In genomic region chr12:30694971-30695326, GRCh38 we compare ENCODE assay signal across 8 cellular contexts. TPM values are rescaled to one million over a fixed set of nuclear protein-coding genes. Genes with fewer than 3 reads are reported as not detected.
DNase-seq lines count a peak whose midpoint lies in the region; ATAC-seq, FAIRE-seq and TF ChIP-seq lines count a peak whose summit lies in the region.

No MANE protein-coding gene starts in this region.

- H3K27me3 ChIP-seq in K562 (ENCODE audit: control insufficient read depth in 2 of 2, insufficient read depth in 2 of 2, low read length in 2 of 2): no peaks in the 10 kb centered on the region
- no peaks in the 10 kb centered on the region; the same call in 1 of the 2 replicates for H3K27me3 ChIP-seq in iPS-20b (ENCODE audit: insufficient read depth, low read length)
- no peaks in the 10 kb centered on the region for H3K27me3 ChIP-seq in gastrocnemius medialis

- BruUV-seq in K562 (replicated peaks; lab: Mats Ljungman, UMichigan): no TSS peak

- H4K20me1 ChIP-seq in K562 (replicated peaks; ENCODE audit: control insufficient read depth, insufficient read depth, low read length): 0 out of 2 replicates have a peak, but pooled peaks cover 3% of the 10 kb centered on the region

- H3K9me3 ChIP-seq in K562 (replicated peaks; ENCODE audit: control insufficient read depth, insufficient read depth, low read depth, low read length) (no peaks in the 10 kb centered on the region), iPS-20b (ENCODE audit: insufficient read depth, low read depth, low read length) (no peaks in the 10 kb centered on the region), gastrocnemius medialis (no peaks in the 10 kb centered on the region)

- H3K27me3 Mint-ChIP-seq in activated T-cell treated with anti-CD3 and anti-CD28 coated beads, Interleukin-2, amount 50 U/mL, for 4 hours (ENCODE audit: low read depth): no peaks in the 10 kb centered on the region

- H3K9ac ChIP-seq in K562 (ENCODE audit: insufficient read depth in 1 of 2, low read depth in 2 of 2, low read length in 2 of 2) (peak overlapping the region; percentile 84 to 100), iPS-20b (ENCODE audit: low read depth, low read length) (peak overlapping the region; percentile 85; the same call in 1 of the 2 replicates)

- no peaks in the 10 kb centered on the region for H3K9me1 ChIP-seq in K562 (ENCODE audit: control insufficient read depth, insufficient read depth, low read length)

- TF ChIP-seq POLR2A in K562 (conservative IDR thresholded peaks at IDR 0.05) (no peak), gastrocnemius medialis (IDR thresholded peaks at IDR 0.05) (no peak)

- H3K4me1 Mint-ChIP-seq in activated T-cell treated with anti-CD3 and anti-CD28 coated beads, Interleukin-2, amount 50 U/mL, for 4 hours (ENCODE audit: low read depth): peaks cover 42% of the 10 kb centered on the region

- FAIRE-seq in K562 (lab: Jason Lieb, UNC): no peak

- peak overlapping the region; percentile 100 for H2AFZ ChIP-seq in K562 (ENCODE audit: low read depth, low read length)

- peak overlapping the region; percentile 97 for H3K4me2 ChIP-seq in K562 (ENCODE audit: insufficient read depth, low read length)

- H3K4me1 ChIP-seq in K562 (replicated peaks in 1 of 2; ENCODE audit: control insufficient read depth in 2 of 2, insufficient read depth in 2 of 2, low read length in 2 of 2) (peaks cover 11 to 13% of the 10 kb centered on the region in 2 experiments; a peak in 4 of 5 replicates), iPS-20b (ENCODE audit: insufficient read depth, low read length) (peaks cover 8% of the 10 kb centered on the region; the same call in 1 of the 2 replicates), gastrocnemius medialis (peaks cover 31 to 48% of the 10 kb centered on the region in 2 donors)

- H3K36me3 ChIP-seq in K562 (ENCODE audit: control insufficient read depth, insufficient read depth, low read length) (0 out of 3 replicates have a peak, but pooled peaks cover 2% of the 10 kb centered on the region), iPS-20b (ENCODE audit: insufficient read depth, low read depth, low read length) (peaks cover 2% of the 10 kb centered on the region; the same call in 1 of the 2 replicates), gastrocnemius medialis (no peaks in the 10 kb centered on the region)

- H3K9me3 Mint-ChIP-seq in activated T-cell treated with anti-CD3 and anti-CD28 coated beads, Interleukin-2, amount 50 U/mL, for 4 hours: no peaks in the 10 kb centered on the region

- TF ChIP-seq RAD21 in K562 (CRISPR knock-in tag; conservative IDR thresholded peaks at IDR 0.05 in 1 of 2, IDR thresholded peaks at IDR 0.05 in 1 of 2): no peak

- H3K79me2 ChIP-seq in K562 (ENCODE audit: control insufficient read depth, insufficient read depth, low read length): peaks cover 54% of the 10 kb centered on the region

- no peak for DNase-seq in activated T-cell treated with anti-CD3 and anti-CD28 coated beads, Interleukin-2, amount 50 U/mL, for 4 hours
- DNase-seq in activated T-cell treated with anti-CD3 and anti-CD28 coated beads for 4 hours (no peak), NCI-H526 (lab: John Stamatoyannopoulos, UW) (peak; percentile 25 to 57), K562 (ENCODE audit: extremely low read depth in 1 of 4, low spot score in 3 of 4) (peak; percentile 11 to 43 (median 18)), gastrocnemius medialis (peak; percentile 12 to 26)

- CTCF ChIA-PET in K562 (lab: Yijun Ruan, JAX; ENCODE audit: low intra/inter-chr PET ratio): no interaction called here

- ATAC-seq in activated T-cell treated with anti-CD3 and anti-CD28 coated beads, Interleukin-2, amount 50 U/mL, for 4 hours: peak; percentile 5 to 12
- ATAC-seq in HG02798 (IDR thresholded peaks at IDR 0.05; ENCODE audit: poor library complexity, unreplicated experiment) (peak; percentile 17), K562 (peak; percentile 57), gastrocnemius medialis (peak; percentile 30 to 37), GM19467 (IDR thresholded peaks at IDR 0.05; ENCODE audit: unreplicated experiment) (no peak)

- peak overlapping the region; percentile 96 for H3K4me3 Mint-ChIP-seq in activated T-cell treated with anti-CD3 and anti-CD28 coated beads, Interleukin-2, amount 50 U/mL, for 4 hours

- TF ChIP-seq EP300 in K562 (IDR thresholded peaks at IDR 0.05; ENCODE audit: low read length): no peak

- in situ Hi-C loops in K562 (cut with MboI): no loop called here
- in situ Hi-C loops in gastrocnemius medialis (cut with MboI; ENCODE audit: low sequenced_read_pairs in 4 of 4): loop anchor here in 1 of 4 donors (25.0 kb wide), 1 partner anchor 1333 kb away; no protein-coding TSS in a partner anchor

- H3K36me3 Mint-ChIP-seq in activated T-cell treated with anti-CD3 and anti-CD28 coated beads, Interleukin-2, amount 50 U/mL, for 4 hours (ENCODE audit: insufficient read depth): peaks cover 2% of the 10 kb centered on the region

- under 1% methylated on average over 10 of the region's 10 CpGs for WGBS in K562 (ENCODE audit: insufficient coverage, low coverage, missing lambda C conversion rate)

- H3K4me3 ChIP-seq in K562 (peak overlapping the region; percentile 78), iPS-20b (ENCODE audit: low read length) (peak overlapping the region; percentile 82), gastrocnemius medialis (peak overlapping the region; percentile 73 to 98 (median 96))

- POLR2A ChIA-PET in K562 (lab: Yijun Ruan, JAX): interaction anchor here (1.3 to 2.4 kb wide), 5 partner anchors 10 to 165 kb away, joined by 3 to 9 read pairs (median 6); partner anchors contain the start of gene CAPRIN2

- intact Hi-C loops in K562 (cut with micrococcal nuclease) (loop anchor here (2.0 to 10.0 kb wide), 2 partner anchors 60 to 110 kb away; partner anchors contain the start of gene CAPRIN2), gastrocnemius medialis (cut with DNase I; ENCODE audit: low total_unique reads) (loop anchor here (1.0 to 10.0 kb wide), 4 partner anchors 60 to 1030 kb away; partner anchors contain the start of genes AMN1 and DDX11)

- H3K27ac ChIP-seq in K562 (ENCODE audit: extremely low read depth, low read depth, low read length): peak overlapping the region; percentile 86; the same call in 2 of the 3 replicates
- H3K27ac ChIP-seq in iPS-20b (ENCODE audit: low read length): no peak overlapping the region
- peak overlapping the region; percentile 86 to 91 (median 89) for H3K27ac ChIP-seq in gastrocnemius medialis

- TF ChIP-seq CTCF in K562 (IDR thresholded peaks at IDR 0.05 in 2 of 3, conservative IDR thresholded peaks at IDR 0.05 in 1 of 3; ENCODE audit: insufficient read depth in 2 of 3, low read depth in 1 of 3, low read length in 3 of 3): no peak
- no peak for TF ChIP-seq CTCF in gastrocnemius medialis (IDR thresholded peaks at IDR 0.05 in 4 of 5, conservative IDR thresholded peaks at IDR 0.05 in 1 of 5)

TF ChIP-seq in K562, 482 proteins besides CTCF, POLR2A, EP300 and RAD21 (continues in another document):
- TF ChIP-seq MBD2 (IDR thresholded peaks at IDR 0.05; ENCODE audit: borderline replicate concordance, low read depth) (no peak), BDP1 (IDR thresholded peaks at IDR 0.05; ENCODE audit: insufficient read depth, insufficient read length) (no peak), EWSR1 (IDR thresholded peaks at IDR 0.05; ENCODE audit: borderline replicate concordance, low read depth, partially characterized antibody) (no peak), U2AF1 (optimal IDR thresholded peaks at IDR 0.05; ENCODE audit: low read depth, low read length) (no peak)

RNA-seq across cellular contexts. Expression of gene IPO8, which starts 0.7 kb away (rescaled TPM):
- 10 to 100 TPM; 47.2 to 52.7 (median 51.9) TPM for total RNA-seq in activated T-cell treated with anti-CD3 and anti-CD28 coated beads, Interleukin-2, amount 50 U/mL, for 4 hours
- total RNA-seq in K562 (2011; cell fraction: chromatin; rRNA removed; ENCODE audit: low replicate concordance): 26.7 and 70.1 TPM in 2 replicates
- 13.5 and 17.1 TPM in 2 replicates for total RNA-seq in K562 (2011; cell fraction: nucleolus; rRNA removed)
- 21.3 and 37.5 TPM in 2 replicates for total RNA-seq in K562 (2011; cell fraction: nucleoplasm; rRNA removed)
- total RNA-seq in K562 (2014; rRNA removed): 14.9 and 16.5 TPM in 2 replicates
- 27.7 and 29.9 TPM in 2 replicates for total RNA-seq in K562 (2014; rRNA removed; fragmentation: Illumina TruSeq; extraction: Trizol)
- 24.1 and 24.7 TPM in 2 replicates for total RNA-seq in K562 (2015; rRNA removed; fragmentation: Illumina TruSeq; extraction: Trizol)
- total RNA-seq in K562 (2021): 37.4 and 39.6 TPM in 2 replicates
- polyA plus RNA-seq in K562 (2011; rRNA removed): 15.5 and 22.9 TPM in 2 replicates
- polyA plus RNA-seq in K562 (2011; cell fraction: cytosol; rRNA removed): 6.8 and 9.9 TPM in 2 replicates
- 13.9 and 14.7 TPM in 2 replicates for polyA plus RNA-seq in K562 (2011; cell fraction: nucleus; rRNA removed)
- 19.1 and 23.0 TPM in 2 replicates for polyA plus RNA-seq in K562 (2012)
- polyA plus RNA-seq in K562 (2014; fragmentation: Illumina TruSeq; extraction: Trizol): 26.4 and 29.1 TPM in 2 replicates
- 10 to 100 TPM in 1 of 2 experiments, 1 to 10 TPM in 1; 6.5 to 10.9 TPM for polyA plus RNA-seq in K562 (2014; fragmentation: Nextera tagmentation; extraction: Ambion mirVana)
- 16.2 and 26.9 TPM in 2 replicates for polyA plus RNA-seq in K562 (2014; rRNA removed)
- polyA minus RNA-seq in K562 (2011; rRNA and poly(A)+ RNA removed): 48.5 and 55.2 TPM in 2 replicates
- polyA minus RNA-seq in K562 (2011; cell fraction: cytosol; rRNA and poly(A)+ RNA removed): 19.3 and 27.5 TPM in 2 replicates
- polyA minus RNA-seq in K562 (2011; cell fraction: nucleus; rRNA and poly(A)+ RNA removed): 20.3 and 29.1 TPM in 2 replicates
- total RNA-seq in gastrocnemius medialis: 10 to 100 TPM; 20.6 to 38.3 (median 26.1) TPM

RNA-seq across cellular contexts. Expression of gene CAPRIN2, which starts 59.8 kb away (rescaled TPM):
- 1 to 10 TPM; 5.0 to 5.5 (median 5.3) TPM for total RNA-seq in activated T-cell treated with anti-CD3 and anti-CD28 coated beads, Interleukin-2, amount 50 U/mL, for 4 hours
- total RNA-seq in K562 (2011; cell fraction: chromatin; rRNA removed; ENCODE audit: low replicate concordance): 22.1 and 98.5 TPM in 2 replicates
- 8.2 and 17.9 TPM in 2 replicates for total RNA-seq in K562 (2011; cell fraction: nucleolus; rRNA removed)
- total RNA-seq in K562 (2011; cell fraction: nucleoplasm; rRNA removed): 28.2 and 33.9 TPM in 2 replicates
- total RNA-seq in K562 (2014; rRNA removed): 5.3 and 6.7 TPM in 2 replicates
- 8.9 and 10.0 TPM in 2 replicates for total RNA-seq in K562 (2014; rRNA removed; fragmentation: Illumina TruSeq; extraction: Trizol)
- 8.2 and 9.4 TPM in 2 replicates for total RNA-seq in K562 (2015; rRNA removed; fragmentation: Illumina TruSeq; extraction: Trizol)
- 7.4 and 8.3 TPM in 2 replicates for total RNA-seq in K562 (2021)
- polyA plus RNA-seq in K562 (2011; rRNA removed): 12.3 and 14.5 TPM in 2 replicates
- 3.6 and 6.2 TPM in 2 replicates for polyA plus RNA-seq in K562 (2011; cell fraction: cytosol; rRNA removed)
- 38.3 and 43.2 TPM in 2 replicates for polyA plus RNA-seq in K562 (2011; cell fraction: nucleus; rRNA removed)
- 5.6 and 10.0 TPM in 2 replicates for polyA plus RNA-seq in K562 (2012)
- polyA plus RNA-seq in K562 (2014; fragmentation: Illumina TruSeq; extraction: Trizol): 11.1 and 12.3 TPM in 2 replicates
- polyA plus RNA-seq in K562 (2014; fragmentation: Nextera tagmentation; extraction: Ambion mirVana): 1 to 10 TPM; 2.3 to 3.4 TPM
- polyA plus RNA-seq in K562 (2014; rRNA removed): 8.8 and 9.4 TPM in 2 replicates
- polyA minus RNA-seq in K562 (2011; rRNA and poly(A)+ RNA removed): 10.8 and 12.1 TPM in 2 replicates
- 2.9 and 6.1 TPM in 2 replicates for polyA minus RNA-seq in K562 (2011; cell fraction: cytosol; rRNA and poly(A)+ RNA removed)
- polyA minus RNA-seq in K562 (2011; cell fraction: nucleus; rRNA and poly(A)+ RNA removed): 8.9 and 16.7 TPM in 2 replicates
- 10 to 100 TPM in 1 of 4 donors, 1 to 10 TPM in 3; 6.3 to 21.1 (median 7.2) TPM for total RNA-seq in gastrocnemius medialis

Comparison
In these comparisons a context has a peak if more than half of its experiments do, and no peak if none do; other contexts are left out.
1. DNase-seq: peak in NCI-H526 (2 of 2), K562 (4 of 4) and gastrocnemius medialis (2 of 2); none in activated T-cell treated with anti-CD3 and anti-CD28 coated beads, Interleukin-2, amount 50 U/mL, for 4 hours (single experiment) and activated T-cell treated with anti-CD3 and anti-CD28 coated beads for 4 hours (single experiment).
2. Peak in every context shown above with its lines, with median percentiles within 50 percentile points of each other: H3K4me3 ChIP-seq.